In the genomic region with DNA sequence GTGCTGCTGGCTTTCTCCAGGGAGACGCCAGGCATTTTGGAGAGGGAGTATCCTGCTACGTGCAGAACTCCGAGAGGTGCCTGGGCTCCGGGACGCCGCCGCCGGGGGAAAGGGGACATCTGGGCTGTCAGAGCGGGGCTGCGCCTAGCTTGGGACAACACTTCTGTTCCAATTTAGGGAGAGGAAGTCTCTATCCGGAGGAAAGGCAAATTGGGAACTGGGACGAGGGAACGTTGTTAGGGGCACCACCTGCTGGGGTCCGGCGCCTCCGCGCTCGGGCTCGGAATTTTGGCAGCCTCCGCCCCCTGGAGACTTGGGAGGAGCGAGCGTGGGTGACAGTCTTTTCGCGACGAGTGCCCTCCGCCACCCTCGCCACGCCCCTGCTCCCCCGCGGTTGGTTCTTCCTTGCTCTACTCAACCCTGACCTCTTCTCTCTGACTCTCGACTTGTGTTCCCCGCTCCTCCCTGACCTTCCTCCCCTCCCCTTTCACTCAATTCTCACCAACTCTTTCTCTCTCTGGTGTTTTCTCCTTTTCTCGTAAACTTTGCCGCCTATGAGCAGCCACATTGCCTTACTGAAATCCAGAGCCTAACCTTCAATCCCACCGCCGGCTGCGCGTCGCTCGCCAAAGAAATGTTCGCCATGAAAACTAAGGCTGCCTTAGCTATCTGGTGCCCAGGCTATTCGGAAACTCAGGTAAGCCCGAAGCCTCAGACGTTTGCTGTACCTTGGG, we compare ENCODE assay signal across 8 cellular contexts. TPM values are rescaled to one million over a fixed set of nuclear protein-coding genes. Genes with fewer than 3 reads are reported as not detected.
DNase-seq lines count a peak whose midpoint lies in the region; ATAC-seq and TF ChIP-seq lines count a peak whose summit lies in the region.

No MANE protein-coding gene starts in this region.

- 0 to 2% methylated on average over 33 to 44 of the region's 44 CpGs for WGBS in upper lobe of left lung, 2 donors

- peaks cover 59% of the 10 kb centered on the region for H3K27me3 ChIP-seq in foreskin keratinocyte
- H3K27me3 ChIP-seq in upper lobe of left lung = peaks cover 0 to 3% (median 0%) of the 10 kb centered on the region in 4 donors

- H3K36me3 Mint-ChIP-seq in activated T-helper 1 cell treated with anti-CD3 and anti-CD28 coated beads, Interleukin-12 subunit alpha, Interleukin-12 subunit beta, Interleukin-2, Interleukin-4 antibody, amounts not matched to agents 30 ng/mL and 10 ng/mL and 1 ng/mL, durations not matched to agents 14 hours and 24 hours and 36 hours (ENCODE audit: low read depth) = peaks cover 2% of the 10 kb centered on the region

- TF ChIP-seq EP300 in upper lobe of left lung (IDR thresholded peaks at IDR 0.05) = no peak

- peaks cover 31% of the 10 kb centered on the region for H3K4me1 Mint-ChIP-seq in activated T-helper 1 cell treated with anti-CD3 and anti-CD28 coated beads, Interleukin-12 subunit alpha, Interleukin-12 subunit beta, Interleukin-2, Interleukin-4 antibody, amounts not matched to agents 30 ng/mL and 10 ng/mL and 1 ng/mL, durations not matched to agents 14 hours and 24 hours and 36 hours (ENCODE audit: low read depth)

- H3K27me3 Mint-ChIP-seq in activated T-helper 1 cell treated with anti-CD3 and anti-CD28 coated beads, Interleukin-12 subunit alpha, Interleukin-12 subunit beta, Interleukin-2, Interleukin-4 antibody, amounts not matched to agents 30 ng/mL and 10 ng/mL and 1 ng/mL, durations not matched to agents 14 hours and 24 hours and 36 hours (ENCODE audit: insufficient read depth) = peaks cover 58% of the 10 kb centered on the region

- no peaks in the 10 kb centered on the region for H3K36me3 ChIP-seq in upper lobe of left lung

- H3K9me3 ChIP-seq in upper lobe of left lung = no peaks in the 10 kb centered on the region

- intact Hi-C loops in activated T-helper 1 cell treated with anti-CD3 and anti-CD28 coated beads, Interleukin-12 subunit alpha, Interleukin-12 subunit beta, Interleukin-2, Interleukin-4 antibody, amounts not matched to agents 30 ng/mL and 10 ng/mL and 1 ng/mL, durations not matched to agents 14 hours and 24 hours and 36 hours (cut with micrococcal nuclease) = loop anchor here (1.0 kb wide), 1 partner anchor 19 kb away; a partner anchor contains a TSS

- no peak for TF ChIP-seq POLR2A in upper lobe of left lung (IDR thresholded peaks at IDR 0.05)

- no peak overlapping the region for H3K27ac ChIP-seq in foreskin keratinocyte
- H3K27ac ChIP-seq in upper lobe of left lung = peak overlapping the region in 1 of 4 donors; percentile 55

- peak overlapping the region; percentile 12 for H3K27ac Mint-ChIP-seq in activated T-helper 1 cell treated with anti-CD3 and anti-CD28 coated beads, Interleukin-12 subunit alpha, Interleukin-12 subunit beta, Interleukin-2, Interleukin-4 antibody, amounts not matched to agents 30 ng/mL and 10 ng/mL and 1 ng/mL, durations not matched to agents 14 hours and 24 hours and 36 hours

- ATAC-seq in HG03097 (IDR thresholded peaks at IDR 0.05; ENCODE audit: low FRiP score, unreplicated experiment) (peak; percentile 59), foreskin keratinocyte (peak; percentile 25), omental fat pad (ENCODE audit: low FRiP score) (peak; percentile 59), upper lobe of left lung (ENCODE audit: low FRiP score in 2 of 2) (peak; percentile 69 to 90)

- no peaks in the 10 kb centered on the region for H3K9me3 Mint-ChIP-seq in activated T-helper 1 cell treated with anti-CD3 and anti-CD28 coated beads, Interleukin-12 subunit alpha, Interleukin-12 subunit beta, Interleukin-2, Interleukin-4 antibody, amounts not matched to agents 30 ng/mL and 10 ng/mL and 1 ng/mL, durations not matched to agents 14 hours and 24 hours and 36 hours

- DNase-seq in DMS53 (lab: John Stamatoyannopoulos, UW) (peak; percentile 59), DMS53 treated with DMSO at 0.1 percent for 48 hours (lab: John Stamatoyannopoulos, UW; ENCODE audit: unreplicated experiment) (no peak), NOMO-1 treated with DMSO at 0.1 percent for 48 hours (lab: John Stamatoyannopoulos, UW; ENCODE audit: unreplicated experiment) (peak; percentile 90), foreskin keratinocyte (no peak), omental fat pad (ENCODE audit: low spot score) (peak; percentile 40), upper lobe of left lung (peak; percentile 46 to 90)
- peak; percentile 50 for DNase-seq in activated T-helper 1 cell treated with anti-CD3 and anti-CD28 coated beads, Interleukin-12 subunit alpha, Interleukin-12 subunit beta, Interleukin-2, Interleukin-4 antibody, amounts not matched to agents 30 ng/mL and 10 ng/mL and 1 ng/mL, durations not matched to agents 14 hours and 24 hours and 36 hours (ENCODE audit: low spot score)

- H3K4me3 ChIP-seq in upper lobe of left lung = peak overlapping the region; percentile 22 to 64 (median 50)

- TF ChIP-seq CTCF in foreskin keratinocyte (conservative IDR thresholded peaks at IDR 0.05) (peak; percentile 18), omental fat pad (IDR thresholded peaks at IDR 0.05) (no peak), upper lobe of left lung (IDR thresholded peaks at IDR 0.05) (no peak)

- peaks cover 5% of the 10 kb centered on the region for H3K4me1 ChIP-seq in foreskin keratinocyte
- H3K4me1 ChIP-seq in upper lobe of left lung = peaks cover 13 to 27% (median 25%) of the 10 kb centered on the region in 4 donors

- peak overlapping the region; percentile 86 for H3K4me3 Mint-ChIP-seq in activated T-helper 1 cell treated with anti-CD3 and anti-CD28 coated beads, Interleukin-12 subunit alpha, Interleukin-12 subunit beta, Interleukin-2, Interleukin-4 antibody, amounts not matched to agents 30 ng/mL and 10 ng/mL and 1 ng/mL, durations not matched to agents 14 hours and 24 hours and 36 hours

RNA-seq across cellular contexts. Expression of a gene that starts 1.6 kb away (rescaled TPM):
- total RNA-seq in activated T-helper 1 cell treated with anti-CD3 and anti-CD28 coated beads, Interleukin-12 subunit alpha, Interleukin-12 subunit beta, Interleukin-2, Interleukin-4 antibody, amounts not matched to agents 30 ng/mL and 10 ng/mL and 1 ng/mL, durations not matched to agents 14 hours and 24 hours and 36 hours = 0.17 and 0.47 TPM in 2 replicates
- 0.18 TPM in 1 of 2 replicates, not detected in the other for total RNA-seq in foreskin keratinocyte
- polyA plus RNA-seq in foreskin keratinocyte = 0.06 and 0.22 TPM in 2 replicates
- total RNA-seq in omental fat pad = 1 to 10 TPM in 3 of 4 donors, not detected in 1; 1.1 to 2.2 (median 1.2) TPM
- 1 to 10 TPM in 1 of 6 donors, under 1 TPM in 3, not detected in 2; 0.20 to 1.2 (median 0.38) TPM for total RNA-seq in upper lobe of left lung

RNA-seq across cellular contexts. Expression of a gene that starts 19.0 kb away (rescaled TPM):
- total RNA-seq in activated T-helper 1 cell treated with anti-CD3 and anti-CD28 coated beads, Interleukin-12 subunit alpha, Interleukin-12 subunit beta, Interleukin-2, Interleukin-4 antibody, amounts not matched to agents 30 ng/mL and 10 ng/mL and 1 ng/mL, durations not matched to agents 14 hours and 24 hours and 36 hours = 82.5 and 85.7 TPM in 2 replicates
- total RNA-seq in foreskin keratinocyte (37.1 and 37.8 TPM in 2 replicates), omental fat pad (10 to 100 TPM; 26.6 to 55.1 (median 30.5) TPM), upper lobe of left lung (10 to 100 TPM in 5 of 6 donors, 1 to 10 TPM in 1; 5.8 to 29.8 (median 21.1) TPM)
- 6.0 and 7.1 TPM in 2 replicates for polyA plus RNA-seq in foreskin keratinocyte

Comparison
In these comparisons a context has a peak if more than half of its experiments do, and no peak if none do; other contexts are left out.
1. DNase-seq: peak in DMS53 (single experiment), NOMO-1 treated with DMSO at 0.1 percent for 48 hours (single experiment), activated T-helper 1 cell treated with anti-CD3 and anti-CD28 coated beads, Interleukin-12 subunit alpha, Interleukin-12 subunit beta, Interleukin-2, Interleukin-4 antibody, amounts not matched to agents 30 ng/mL and 10 ng/mL and 1 ng/mL, durations not matched to agents 14 hours and 24 hours and 36 hours (single experiment), omental fat pad (single experiment) and upper lobe of left lung (2 of 2); none in DMS53 treated with DMSO at 0.1 percent for 48 hours (single experiment) and foreskin keratinocyte (0 of 2).
2. ATAC-seq: peak in every context shown above with its lines; median percentile 80 in upper lobe of left lung; 59 in HG03097; 59 in omental fat pad; 25 in foreskin keratinocyte.